Comparison of ENCODE assay signal across 15 cellular contexts in genomic region chr3:150365132-150365604, GRCh38. TPM values are rescaled to one million over a fixed set of nuclear protein-coding genes. Genes with fewer than 3 reads are reported as not detected.
A peak's percentile ranks its signal among the peaks of the same experiment; 100 is the strongest.
DNase-seq lines count a peak whose midpoint lies in the region; ATAC-seq and TF ChIP-seq lines count a peak whose summit lies in the region.
"Had no signal": no experiment of that assay in that cellular context is flagged by ENCODE, and none has a peak within 500 bp of the region (broad histone marks: within the 10 kb centered on the region; RNA-seq: fewer than 3 reads in every experiment).

No MANE protein-coding gene starts in this region.

- H3K27ac Mint-ChIP-seq in activated CD8-positive, alpha-beta T cell treated with anti-CD3 and anti-CD28 coated beads for 36 hours: no peak overlapping the region
- H3K27ac Mint-ChIP-seq: activated T-cell treated with anti-CD3 and anti-CD28 coated beads, Interleukin-2, amount 50 U/mL, for 72 hours; CD14-positive monocyte; T-helper 1 cell treated with Interleukin-12 subunit alpha and Interleukin-12 subunit beta and Interleukin-4 antibody, amounts not matched to agents 30 μg/mL and 1 μg/mL, for 36 hours had no signal

- H3K27me3 Mint-ChIP-seq in activated CD8-positive, alpha-beta T cell treated with anti-CD3 and anti-CD28 coated beads for 36 hours: peaks cover 1% of the 10 kb centered on the region

- no peaks in the 10 kb centered on the region for H3K9me2 ChIP-seq in OCI-LY7 (ENCODE audit: insufficient read depth, low read length)

- TF ChIP-seq CTCF in activated CD8-positive, alpha-beta T cell treated with anti-CD3 and anti-CD28 coated beads for 36 hours (IDR thresholded peaks at IDR 0.05): no peak
- TF ChIP-seq CTCF in OCI-LY7 (conservative IDR thresholded peaks at IDR 0.05; ENCODE audit: low read length): no peak

- H2AFZ ChIP-seq in OCI-LY7 (ENCODE audit: low read length): no peak overlapping the region

- H3K27ac ChIP-seq in OCI-LY7 (ENCODE audit: low read depth, low read length, poor library complexity, severe bottlenecking): no peak overlapping the region
- H3K27ac ChIP-seq: right atrium auricular region had no signal

- BruUV-seq in OCI-LY7 (replicated peaks; lab: Mats Ljungman, UMichigan): no TSS peak

- no peaks in the 10 kb centered on the region for H3K79me2 ChIP-seq in OCI-LY7 (ENCODE audit: insufficient read depth, low read depth, low read length)

- H3K4me1 ChIP-seq in OCI-LY7 (ENCODE audit: insufficient read depth, low read length, poor library complexity, severe bottlenecking): no peaks in the 10 kb centered on the region

- no peak overlapping the region for H3K4me3 Mint-ChIP-seq in activated CD8-positive, alpha-beta T cell treated with anti-CD3 and anti-CD28 coated beads for 36 hours
- H3K4me3 Mint-ChIP-seq: activated T-cell treated with anti-CD3 and anti-CD28 coated beads, Interleukin-2, amount 50 U/mL, for 72 hours; CD14-positive monocyte; T-helper 1 cell treated with Interleukin-12 subunit alpha and Interleukin-12 subunit beta and Interleukin-4 antibody, amounts not matched to agents 30 μg/mL and 1 μg/mL, for 36 hours had no signal

- intact Hi-C loops in activated CD8-positive, alpha-beta T cell treated with anti-CD3 and anti-CD28 coated beads for 36 hours (cut with micrococcal nuclease): no loop called here
- intact Hi-C loops in OCI-LY7 (cut with micrococcal nuclease; ENCODE audit: unreplicated experiment): no loop called here

- CTCF ChIA-PET in activated CD8-positive, alpha-beta T cell treated with anti-CD3 and anti-CD28 coated beads for 36 hours (lab: Charles Lee): interaction anchor here (1.2 kb wide), 1 partner anchor 47 kb away, joined by 4 read pairs; no protein-coding TSS in a partner anchor
- CTCF ChIA-PET in OCI-LY7 (lab: Charles Lee; ENCODE audit: unreplicated experiment): no interaction called here

- no peaks in the 10 kb centered on the region for H3K36me3 Mint-ChIP-seq in activated CD8-positive, alpha-beta T cell treated with anti-CD3 and anti-CD28 coated beads for 36 hours (ENCODE audit: low read depth)
- H3K36me3 Mint-ChIP-seq: CD14-positive monocyte had no signal

- H3K9me3 ChIP-seq in OCI-LY7 (ENCODE audit: low read length): no peaks in the 10 kb centered on the region
- H3K9me3 ChIP-seq: right atrium auricular region had no signal

- POLR2A ChIA-PET in activated CD8-positive, alpha-beta T cell treated with anti-CD3 and anti-CD28 coated beads for 36 hours (lab: Charles Lee): no interaction called here
- POLR2A ChIA-PET in OCI-LY7 (lab: Charles Lee): no interaction called here

- no peaks in the 10 kb centered on the region for H4K20me1 ChIP-seq in OCI-LY7 (ENCODE audit: insufficient read depth, low read length)

- H3K9me3 Mint-ChIP-seq in activated CD8-positive, alpha-beta T cell treated with anti-CD3 and anti-CD28 coated beads for 36 hours: no peaks in the 10 kb centered on the region
- H3K9me3 Mint-ChIP-seq: T-helper 1 cell treated with Interleukin-12 subunit alpha and Interleukin-12 subunit beta and Interleukin-4 antibody, amounts not matched to agents 30 μg/mL and 1 μg/mL, for 36 hours had no signal

- no peaks in the 10 kb centered on the region for H3K4me1 Mint-ChIP-seq in activated CD8-positive, alpha-beta T cell treated with anti-CD3 and anti-CD28 coated beads for 36 hours (ENCODE audit: low read depth)
- H3K4me1 Mint-ChIP-seq: CD14-positive monocyte had no signal

- H3K4me3 ChIP-seq in OCI-LY7 (ENCODE audit: low read depth, low read length, poor library complexity, severe bottlenecking): no peak overlapping the region
- H3K4me3 ChIP-seq: right atrium auricular region had no signal

- H3K36me3 ChIP-seq in OCI-LY7 (ENCODE audit: insufficient read depth, low read length): no peaks in the 10 kb centered on the region
- H3K36me3 ChIP-seq: right atrium auricular region had no signal

- no peak overlapping the region for H3K4me2 ChIP-seq in OCI-LY7 (ENCODE audit: low read length)

- DNase-seq in COLO829 (ENCODE audit: low spot score) (peak; percentile 80), NCI-H226 (peak; percentile 74), fibroblast of peridontal ligament (ENCODE audit: extremely low read depth) (peak; percentile 75), OCI-LY7 (ENCODE audit: low spot score) (no peak)
- no peak for DNase-seq in activated CD8-positive, alpha-beta T cell treated with anti-CD3 and anti-CD28 coated beads for 36 hours
- DNase-seq: activated T-cell treated with anti-CD3 and anti-CD28 coated beads, Interleukin-2, amount 50 U/mL, for 72 hours; effector memory CD4-positive, alpha-beta T cell; left colon; NCI-H2081 had no signal

- ATAC-seq in GM21717 (IDR thresholded peaks at IDR 0.05; ENCODE audit: unreplicated experiment) (peak; percentile 78), HG03025 (IDR thresholded peaks at IDR 0.05; ENCODE audit: low FRiP score, unreplicated experiment) (no peak), HG02938 (IDR thresholded peaks at IDR 0.05; ENCODE audit: unreplicated experiment) (no peak)
- no peak for ATAC-seq in activated CD8-positive, alpha-beta T cell treated with anti-CD3 and anti-CD28 coated beads for 36 hours
- ATAC-seq: left colon had no signal

RNA-seq across cellular contexts. Expression of gene TSC22D2, which starts 42.9 kb away (rescaled TPM):
- total RNA-seq in activated CD8-positive, alpha-beta T cell treated with anti-CD3 and anti-CD28 coated beads for 36 hours: 10 to 100 TPM; 12.3 to 16.7 TPM
- total RNA-seq in OCI-LY7 (2014; rRNA removed; shearing (Covaris generic)): 5.9 and 6.2 TPM in 2 replicates
- 24.2 and 24.9 TPM in 2 replicates for total RNA-seq in OCI-LY7 (2022)

Comparison
In these comparisons a context has a peak if more than half of its experiments do, and no peak if none do; other contexts are left out.
1. DNase-seq: peak in COLO829 (single experiment), NCI-H226 (single experiment) and fibroblast of peridontal ligament (single experiment); none in activated CD8-positive, alpha-beta T cell treated with anti-CD3 and anti-CD28 coated beads for 36 hours (single experiment) and OCI-LY7 (single experiment).